Comparison of ENCODE assay signal across 21 cellular contexts in the genomic region with DNA sequence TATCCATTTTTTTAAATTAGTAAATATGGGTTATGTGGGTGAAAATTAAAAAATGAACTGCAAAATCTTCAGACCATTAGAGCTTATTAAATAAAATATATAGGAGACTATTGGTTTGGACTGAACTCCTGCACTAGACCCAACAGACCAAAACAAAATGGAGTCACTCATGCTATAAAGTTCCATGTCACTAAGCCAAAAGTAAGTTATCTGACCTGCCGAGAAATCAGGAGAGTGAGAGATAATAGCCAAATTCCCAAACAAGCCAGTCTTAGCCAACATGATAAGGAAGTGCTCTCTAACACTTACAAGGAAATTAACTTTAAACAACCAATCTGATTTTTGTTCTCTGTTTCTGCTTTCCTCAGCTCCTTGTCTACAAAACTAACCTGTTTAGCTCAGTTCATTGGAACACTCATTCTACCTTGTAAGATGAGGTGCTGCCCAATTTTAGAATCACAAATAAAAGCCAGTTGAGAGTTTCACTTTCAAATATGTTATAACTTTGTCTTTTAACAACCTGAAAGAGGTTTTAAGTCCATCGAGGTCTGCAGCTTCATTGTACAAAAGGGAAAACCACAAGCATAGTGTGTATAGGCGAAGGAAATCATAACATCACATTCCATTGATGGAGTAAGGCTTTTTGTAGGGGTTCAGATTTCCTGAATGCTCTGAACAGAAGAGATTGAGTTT.
"Had no signal": no experiment of that assay in that cellular context is flagged by ENCODE, and none has a peak within 500 bp of the region (broad histone marks: within the 10 kb centered on the region; RNA-seq: fewer than 3 reads in every experiment).

No MANE protein-coding gene starts in this region.

- H3K4me2 ChIP-seq: smooth muscle cell had no signal

- H3K4me1 ChIP-seq: body of pancreas, pancreas, right lobe of liver, upper lobe of right lung had no signal

- H3K27me3 ChIP-seq: body of pancreas, dorsolateral prefrontal cortex, pancreas, right lobe of liver, upper lobe of right lung had no signal

- H3K27ac ChIP-seq: body of pancreas, dorsolateral prefrontal cortex, pancreas, right lobe of liver, thoracic aorta, upper lobe of right lung, VCaP had no signal

- H3K9me3 ChIP-seq: body of pancreas, pancreas, right lobe of liver, thoracic aorta, upper lobe of right lung had no signal

- H3K4me3 ChIP-seq: body of pancreas, dorsolateral prefrontal cortex, pancreas, right lobe of liver, smooth muscle cell, thoracic aorta, upper lobe of right lung had no signal

- DNase-seq: activated CD4-positive, CD25-positive, alpha-beta regulatory T cell treated with anti-CD3 and anti-CD28 coated beads, Interleukin-2, amount 50 U/mL, for 72 hours; activated gamma-delta T cell treated with Interleukin-2 at 50 U/mL for 16 hours; body of pancreas; dorsolateral prefrontal cortex; endodermal cell; erythroblast; kidney glomerular epithelial cell; left ventricle myocardium superior; naive thymus-derived CD8-positive, alpha-beta T cell; pancreas; right lobe of liver; stimulated activated CD4-positive, alpha-beta T cell treated with anti-CD3 and anti-CD28 coated beads, Interleukin-4, amount 100 ng/mL, for 4 hours; T-helper 17 cell; upper lobe of right lung had no signal

- H3K36me3 ChIP-seq: pancreas, right lobe of liver, thoracic aorta, upper lobe of right lung had no signal

- ATAC-seq: activated naive CD4-positive, alpha-beta T cell treated with anti-CD3 and anti-CD28 coated beads, Interleukin-2, amount 50 U/mL, for 72 hours; body of pancreas; left ventricle myocardium superior; naive thymus-derived CD8-positive, alpha-beta T cell; pancreas; right lobe of liver; stimulated activated memory B cell treated with anti-CD40 and anti-IgM and Interleukin-4, amounts not matched to agents 10 μg/mL and 1 μg/mL and 100 μg/mL, for 72 hours; T-helper 17 cell; upper lobe of right lung had no signal

- FAIRE-seq: colon, frontal cortex, pancreas had no signal
